In the genomic region with DNA sequence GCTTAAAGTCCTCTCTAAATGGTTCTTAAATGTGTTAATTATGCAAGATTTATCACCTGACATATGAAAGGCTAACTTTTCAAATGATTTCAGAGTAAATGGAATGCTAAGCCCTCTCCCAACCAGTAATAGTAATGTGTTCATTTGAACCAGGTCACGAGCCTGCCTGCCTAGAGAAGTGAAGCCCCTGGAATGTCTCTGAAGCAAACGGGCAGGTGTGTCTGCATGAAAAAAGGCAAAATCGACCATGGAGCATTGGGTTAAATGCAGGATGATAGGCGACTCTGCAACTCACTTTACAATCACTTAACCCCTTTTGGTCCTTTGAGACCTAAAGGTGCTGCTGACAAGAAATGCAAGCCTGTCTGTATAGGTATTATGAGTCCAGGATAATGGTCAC, we compare ENCODE assay signal across 4 cellular contexts.
TF ChIP-seq lines count a peak whose summit lies in the region.

No MANE protein-coding gene starts in this region.

TF ChIP-seq in SK-N-SH, 30 proteins besides CTCF, POLR2A, EP300 and RAD21:
- no peak for TF ChIP-seq TAF1 (IDR thresholded peaks at IDR 0.05; ENCODE audit: borderline replicate concordance, low read depth, low read length)
- TF ChIP-seq ZBTB33 (IDR thresholded peaks at IDR 0.05; ENCODE audit: borderline replicate concordance, low read depth), result no peak

TF ChIP-seq in SK-N-SH treated with all-trans-retinoic acid at 6 μM for 48 hours, 23 proteins besides CTCF, POLR2A, EP300 and RAD21:
- no peak for TF ChIP-seq PATZ1 (CRISPR knock-in tag; IDR thresholded peaks at IDR 0.05; ENCODE audit: borderline replicate concordance)
- no peak for TF ChIP-seq OSR1 (CRISPR knock-in tag; IDR thresholded peaks at IDR 0.05)
- no peak for TF ChIP-seq ZNF565 (CRISPR knock-in tag; conservative IDR thresholded peaks at IDR 0.05; ENCODE audit: low read depth)
- TF ChIP-seq, protein P1, sequence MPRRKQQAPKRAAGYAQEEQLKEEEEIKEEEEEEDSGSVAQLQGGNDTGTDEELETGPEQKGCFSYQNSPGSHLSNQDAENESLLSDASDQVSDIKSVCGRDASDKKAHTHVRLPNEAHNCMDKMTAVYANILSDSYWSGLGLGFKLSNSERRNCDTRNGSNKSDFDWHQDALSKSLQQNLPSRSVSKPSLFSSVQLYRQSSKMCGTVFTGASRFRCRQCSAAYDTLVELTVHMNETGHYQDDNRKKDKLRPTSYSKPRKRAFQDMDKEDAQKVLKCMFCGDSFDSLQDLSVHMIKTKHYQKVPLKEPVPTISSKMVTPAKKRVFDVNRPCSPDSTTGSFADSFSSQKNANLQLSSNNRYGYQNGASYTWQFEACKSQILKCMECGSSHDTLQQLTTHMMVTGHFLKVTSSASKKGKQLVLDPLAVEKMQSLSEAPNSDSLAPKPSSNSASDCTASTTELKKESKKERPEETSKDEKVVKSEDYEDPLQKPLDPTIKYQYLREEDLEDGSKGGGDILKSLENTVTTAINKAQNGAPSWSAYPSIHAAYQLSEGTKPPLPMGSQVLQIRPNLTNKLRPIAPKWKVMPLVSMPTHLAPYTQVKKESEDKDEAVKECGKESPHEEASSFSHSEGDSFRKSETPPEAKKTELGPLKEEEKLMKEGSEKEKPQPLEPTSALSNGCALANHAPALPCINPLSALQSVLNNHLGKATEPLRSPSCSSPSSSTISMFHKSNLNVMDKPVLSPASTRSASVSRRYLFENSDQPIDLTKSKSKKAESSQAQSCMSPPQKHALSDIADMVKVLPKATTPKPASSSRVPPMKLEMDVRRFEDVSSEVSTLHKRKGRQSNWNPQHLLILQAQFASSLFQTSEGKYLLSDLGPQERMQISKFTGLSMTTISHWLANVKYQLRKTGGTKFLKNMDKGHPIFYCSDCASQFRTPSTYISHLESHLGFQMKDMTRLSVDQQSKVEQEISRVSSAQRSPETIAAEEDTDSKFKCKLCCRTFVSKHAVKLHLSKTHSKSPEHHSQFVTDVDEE (CRISPR knock-in tag; IDR thresholded peaks at IDR 0.05), result no peak
- TF ChIP-seq ZNF8 (CRISPR knock-in tag; IDR thresholded peaks at IDR 0.05), result no peak
- no peak for TF ChIP-seq ESRRG (CRISPR knock-in tag; IDR thresholded peaks at IDR 0.05)

TF ChIP-seq in H1, 55 proteins besides CTCF, POLR2A, EP300 and RAD21:
- no peak for TF ChIP-seq NANOG (IDR thresholded peaks at IDR 0.05; ENCODE audit: insufficient read depth, low read depth, low read length, poor library complexity, severe bottlenecking)
- TF ChIP-seq TEAD4 (IDR thresholded peaks at IDR 0.05; ENCODE audit: low read depth, low read length), result peak; percentile 80
- no peak for TF ChIP-seq SIN3A (conservative IDR thresholded peaks at IDR 0.05 in 1 of 2, IDR thresholded peaks at IDR 0.05 in 1 of 2; ENCODE audit: low read depth in 1 of 2, low read length in 2 of 2)
- no peak for TF ChIP-seq KDM4A (IDR thresholded peaks at IDR 0.05; ENCODE audit: low read depth, low read length, severe bottlenecking)

TF ChIP-seq in HepG2, 621 proteins besides CTCF, POLR2A, EP300 and RAD21:
- TF ChIP-seq, protein P2, sequence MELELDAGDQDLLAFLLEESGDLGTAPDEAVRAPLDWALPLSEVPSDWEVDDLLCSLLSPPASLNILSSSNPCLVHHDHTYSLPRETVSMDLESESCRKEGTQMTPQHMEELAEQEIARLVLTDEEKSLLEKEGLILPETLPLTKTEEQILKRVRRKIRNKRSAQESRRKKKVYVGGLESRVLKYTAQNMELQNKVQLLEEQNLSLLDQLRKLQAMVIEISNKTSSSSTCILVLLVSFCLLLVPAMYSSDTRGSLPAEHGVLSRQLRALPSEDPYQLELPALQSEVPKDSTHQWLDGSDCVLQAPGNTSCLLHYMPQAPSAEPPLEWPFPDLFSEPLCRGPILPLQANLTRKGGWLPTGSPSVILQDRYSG (CRISPR knock-in tag; IDR thresholded peaks at IDR 0.05), result no peak
- TF ChIP-seq ARID5B (CRISPR knock-in tag; IDR thresholded peaks at IDR 0.05) (no peak), ZNF343 (CRISPR knock-in tag; IDR thresholded peaks at IDR 0.05) (no peak), ZNF839 (CRISPR knock-in tag; IDR thresholded peaks at IDR 0.05; ENCODE audit: borderline replicate concordance) (no peak), ZHX2 (IDR thresholded peaks at IDR 0.05; ENCODE audit: low read depth) (no peak), ZHX2 (CRISPR knock-in tag; IDR thresholded peaks at IDR 0.05; ENCODE audit: borderline replicate concordance) (no peak), SNAPC2 (CRISPR knock-in tag; IDR thresholded peaks at IDR 0.05) (no peak), DRAP1 (CRISPR knock-in tag; IDR thresholded peaks at IDR 0.05) (no peak), GLI4 (CRISPR knock-in tag; IDR thresholded peaks at IDR 0.05; ENCODE audit: borderline replicate concordance) (no peak), RAD51 (IDR thresholded peaks at IDR 0.05; ENCODE audit: borderline replicate concordance) (no peak), ZNF503 (CRISPR knock-in tag; IDR thresholded peaks at IDR 0.05) (no peak), SMAD1 (CRISPR knock-in tag; IDR thresholded peaks at IDR 0.05; ENCODE audit: borderline replicate concordance, low read depth) (no peak), ZNF652 (CRISPR knock-in tag; IDR thresholded peaks at IDR 0.05; ENCODE audit: borderline replicate concordance, low read depth) (no peak)
- TF ChIP-seq, protein P3, sequence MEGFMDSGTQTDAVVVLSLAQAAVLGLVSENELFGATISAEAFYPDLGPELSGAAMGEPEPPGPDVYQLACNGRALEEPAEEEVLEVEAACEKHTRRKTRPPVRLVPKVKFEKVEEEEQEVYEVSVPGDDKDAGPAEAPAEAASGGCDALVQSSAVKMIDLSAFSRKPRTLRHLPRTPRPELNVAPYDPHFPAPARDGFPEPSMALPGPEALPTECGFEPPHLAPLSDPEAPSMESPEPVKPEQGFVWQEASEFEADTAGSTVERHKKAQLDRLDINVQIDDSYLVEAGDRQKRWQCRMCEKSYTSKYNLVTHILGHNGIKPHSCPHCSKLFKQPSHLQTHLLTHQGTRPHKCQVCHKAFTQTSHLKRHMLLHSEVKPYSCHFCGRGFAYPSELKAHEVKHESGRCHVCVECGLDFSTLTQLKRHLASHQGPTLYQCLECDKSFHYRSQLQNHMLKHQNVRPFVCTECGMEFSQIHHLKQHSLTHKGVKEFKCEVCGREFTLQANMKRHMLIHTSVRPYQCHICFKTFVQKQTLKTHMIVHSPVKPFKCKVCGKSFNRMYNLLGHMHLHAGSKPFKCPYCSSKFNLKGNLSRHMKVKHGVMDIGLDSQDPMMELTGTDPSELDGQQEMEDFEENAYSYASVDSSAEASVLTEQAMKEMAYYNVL (CRISPR knock-in tag; IDR thresholded peaks at IDR 0.05; ENCODE audit: borderline replicate concordance), result no peak
- TF ChIP-seq, protein P4, sequence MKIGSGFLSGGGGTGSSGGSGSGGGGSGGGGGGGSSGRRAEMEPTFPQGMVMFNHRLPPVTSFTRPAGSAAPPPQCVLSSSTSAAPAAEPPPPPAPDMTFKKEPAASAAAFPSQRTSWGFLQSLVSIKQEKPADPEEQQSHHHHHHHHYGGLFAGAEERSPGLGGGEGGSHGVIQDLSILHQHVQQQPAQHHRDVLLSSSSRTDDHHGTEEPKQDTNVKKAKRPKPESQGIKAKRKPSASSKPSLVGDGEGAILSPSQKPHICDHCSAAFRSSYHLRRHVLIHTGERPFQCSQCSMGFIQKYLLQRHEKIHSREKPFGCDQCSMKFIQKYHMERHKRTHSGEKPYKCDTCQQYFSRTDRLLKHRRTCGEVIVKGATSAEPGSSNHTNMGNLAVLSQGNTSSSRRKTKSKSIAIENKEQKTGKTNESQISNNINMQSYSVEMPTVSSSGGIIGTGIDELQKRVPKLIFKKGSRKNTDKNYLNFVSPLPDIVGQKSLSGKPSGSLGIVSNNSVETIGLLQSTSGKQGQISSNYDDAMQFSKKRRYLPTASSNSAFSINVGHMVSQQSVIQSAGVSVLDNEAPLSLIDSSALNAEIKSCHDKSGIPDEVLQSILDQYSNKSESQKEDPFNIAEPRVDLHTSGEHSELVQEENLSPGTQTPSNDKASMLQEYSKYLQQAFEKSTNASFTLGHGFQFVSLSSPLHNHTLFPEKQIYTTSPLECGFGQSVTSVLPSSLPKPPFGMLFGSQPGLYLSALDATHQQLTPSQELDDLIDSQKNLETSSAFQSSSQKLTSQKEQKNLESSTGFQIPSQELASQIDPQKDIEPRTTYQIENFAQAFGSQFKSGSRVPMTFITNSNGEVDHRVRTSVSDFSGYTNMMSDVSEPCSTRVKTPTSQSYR (CRISPR knock-in tag; IDR thresholded peaks at IDR 0.05; ENCODE audit: borderline replicate concordance), result no peak
- TF ChIP-seq, protein P5, sequence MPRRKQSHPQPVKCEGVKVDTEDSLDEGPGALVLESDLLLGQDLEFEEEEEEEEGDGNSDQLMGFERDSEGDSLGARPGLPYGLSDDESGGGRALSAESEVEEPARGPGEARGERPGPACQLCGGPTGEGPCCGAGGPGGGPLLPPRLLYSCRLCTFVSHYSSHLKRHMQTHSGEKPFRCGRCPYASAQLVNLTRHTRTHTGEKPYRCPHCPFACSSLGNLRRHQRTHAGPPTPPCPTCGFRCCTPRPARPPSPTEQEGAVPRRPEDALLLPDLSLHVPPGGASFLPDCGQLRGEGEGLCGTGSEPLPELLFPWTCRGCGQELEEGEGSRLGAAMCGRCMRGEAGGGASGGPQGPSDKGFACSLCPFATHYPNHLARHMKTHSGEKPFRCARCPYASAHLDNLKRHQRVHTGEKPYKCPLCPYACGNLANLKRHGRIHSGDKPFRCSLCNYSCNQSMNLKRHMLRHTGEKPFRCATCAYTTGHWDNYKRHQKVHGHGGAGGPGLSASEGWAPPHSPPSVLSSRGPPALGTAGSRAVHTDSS (CRISPR knock-in tag; conservative IDR thresholded peaks at IDR 0.05), result no peak
